13 cellular contexts compared by ENCODE assay signal in the genomic region with DNA sequence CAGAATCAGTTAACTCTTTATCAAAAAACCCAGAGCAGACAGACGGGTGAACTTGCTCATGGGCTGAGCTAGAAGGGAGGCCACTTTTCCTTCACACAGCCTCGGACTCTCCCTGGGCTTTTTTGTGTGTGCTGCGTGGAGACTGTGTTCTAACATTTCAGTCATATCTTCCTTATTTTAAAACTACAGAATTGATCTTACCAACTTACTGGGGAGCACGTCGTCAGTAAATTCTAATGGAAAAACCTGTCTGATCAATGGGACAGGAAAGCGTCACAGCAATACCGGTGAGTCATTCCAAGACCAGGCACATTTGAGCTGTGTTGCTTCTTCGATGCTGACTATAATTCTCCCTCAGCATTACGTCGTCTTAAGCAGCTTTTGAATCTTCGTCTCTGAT.
DNase-seq lines count a peak whose midpoint lies in the region; ATAC-seq, FAIRE-seq and TF ChIP-seq lines count a peak whose summit lies in the region.
"Had no signal": no experiment of that assay in that cellular context is flagged by ENCODE, and none has a peak within 500 bp of the region (broad histone marks: within the 10 kb centered on the region; RNA-seq: fewer than 3 reads in every experiment).

No MANE protein-coding gene starts in this region.

- CTCF ChIA-PET in A549 (lab: Yijun Ruan, JAX): interaction anchor here (1.2 kb wide), 1 partner anchor 558 kb away, joined by 5 read pairs; no protein-coding TSS in a partner anchor

- POLR2A ChIA-PET in A549 (lab: Yijun Ruan, JAX): interaction anchor here (0.6 kb wide), 1 partner anchor 238 kb away, joined by 3 read pairs; no protein-coding TSS in a partner anchor

- H3K36me3 ChIP-seq in HUES64 (ENCODE audit: insufficient read depth, low read length): no peaks in the 10 kb centered on the region
- H3K36me3 ChIP-seq in muscle layer of colon (ENCODE audit: insufficient read depth, low read length): no peaks in the 10 kb centered on the region
- H3K36me3 ChIP-seq: left ventricle myocardium inferior had no signal

- DNase-seq in A549 (ENCODE audit: low read depth in 1 of 2, low spot score in 1 of 2) (no peak), urothelium cell line (ENCODE audit: low spot score) (no peak), globus pallidus (ENCODE audit: low spot score) (no peak), cardiac septum (ENCODE audit: low spot score) (no peak)
- DNase-seq: caudate nucleus, left ventricle myocardium inferior, NCI-H526 had no signal

- H3K4me1 Mint-ChIP-seq in activated naive CD4-positive, alpha-beta T cell treated with anti-CD3 and anti-CD28 coated beads, Interleukin-2, amount 50 U/mL, for 24 hours: peaks cover 54% of the 10 kb centered on the region

- H3K9ac ChIP-seq in HUES64 (ENCODE audit: low read depth, low read length): no peak overlapping the region
- peak overlapping the region; percentile 2 for H3K9ac ChIP-seq in muscle layer of colon (ENCODE audit: low read length)

- H3K27ac ChIP-seq in A549 (peak overlapping the region; percentile 23 to 77; a peak in 4 of 6 replicates), HUES64 (ENCODE audit: low read depth, low read length) (peak overlapping the region; percentile 57), muscle layer of colon (ENCODE audit: low read depth, low read length) (peak overlapping the region; percentile 75)
- H3K27ac ChIP-seq: left ventricle myocardium inferior, SJSA1 had no signal

- H3K36me3 Mint-ChIP-seq in activated naive CD4-positive, alpha-beta T cell treated with anti-CD3 and anti-CD28 coated beads, Interleukin-2, amount 50 U/mL, for 24 hours: peaks cover 8% of the 10 kb centered on the region

- TF ChIP-seq POLR2A in A549 (IDR thresholded peaks at IDR 0.05; ENCODE audit: low read length): no peak

- H3K9me3 Mint-ChIP-seq in activated naive CD4-positive, alpha-beta T cell treated with anti-CD3 and anti-CD28 coated beads, Interleukin-2, amount 50 U/mL, for 24 hours: no peaks in the 10 kb centered on the region

- no peaks in the 10 kb centered on the region for H3K9me3 ChIP-seq in A549
- no peaks in the 10 kb centered on the region for H3K9me3 ChIP-seq in HUES64 (ENCODE audit: insufficient read depth, low read depth, low read length)
- H3K9me3 ChIP-seq in muscle layer of colon (ENCODE audit: low read length): no peaks in the 10 kb centered on the region
- H3K9me3 ChIP-seq: left ventricle myocardium inferior, SJSA1 had no signal

- no peak for ATAC-seq in A549
- ATAC-seq in GM18519 (IDR thresholded peaks at IDR 0.05; ENCODE audit: low FRiP score, unreplicated experiment): no peak

- H3K4me2 ChIP-seq in A549: peak overlapping the region; percentile 82

- H3K4me3 ChIP-seq in A549 (no peak overlapping the region), HUES64 (ENCODE audit: low read length) (no peak overlapping the region), muscle layer of colon (ENCODE audit: low read depth in 1 of 2, low read length in 2 of 2) (no peak overlapping the region)
- H3K4me3 ChIP-seq: left ventricle myocardium inferior, SJSA1 had no signal

- no peak for TF ChIP-seq CTCF in A549 (IDR thresholded peaks at IDR 0.05)

- peak overlapping the region; percentile 36 for H3K27ac Mint-ChIP-seq in activated naive CD4-positive, alpha-beta T cell treated with anti-CD3 and anti-CD28 coated beads, Interleukin-2, amount 50 U/mL, for 24 hours
- H3K27ac Mint-ChIP-seq: progenitor cell of endocrine pancreas had no signal

- no peaks in the 10 kb centered on the region for H3K27me3 Mint-ChIP-seq in activated naive CD4-positive, alpha-beta T cell treated with anti-CD3 and anti-CD28 coated beads, Interleukin-2, amount 50 U/mL, for 24 hours
- H3K27me3 Mint-ChIP-seq: progenitor cell of endocrine pancreas had no signal

- no peak for TF ChIP-seq EP300 in A549 (IDR thresholded peaks at IDR 0.05)

- intact Hi-C loops in cardiac septum (cut with DNase I): loop anchor here (5.0 kb wide), 2 partner anchors 33 to 48 kb away; no protein-coding TSS in a partner anchor

- WGBS in A549 (ENCODE audit: missing lambda C conversion rate): 97% methylated on average over 11 of the region's 11 CpGs
- WGBS in HUES64: 87% methylated on average over 11 of the region's 11 CpGs

- H3K4me3 Mint-ChIP-seq in activated naive CD4-positive, alpha-beta T cell treated with anti-CD3 and anti-CD28 coated beads, Interleukin-2, amount 50 U/mL, for 24 hours: no peak overlapping the region

- H3K4me1 ChIP-seq in A549: peaks cover 73% of the 10 kb centered on the region
- peaks cover 83% of the 10 kb centered on the region for H3K4me1 ChIP-seq in HUES64 (ENCODE audit: insufficient read depth, low read length)
- peaks cover 89% of the 10 kb centered on the region for H3K4me1 ChIP-seq in muscle layer of colon (ENCODE audit: insufficient read depth, low read length)

- no peak for FAIRE-seq in A549 (lab: Jason Lieb, UNC)
- no peak for FAIRE-seq in urothelium cell line (lab: Jason Lieb, UNC)

- TF ChIP-seq RAD21 in A549 (conservative IDR thresholded peaks at IDR 0.05 in 1 of 2, IDR thresholded peaks at IDR 0.05 in 1 of 2): no peak

- H3K27me3 ChIP-seq in HUES64 (ENCODE audit: insufficient read depth, low read length) (no peaks in the 10 kb centered on the region), muscle layer of colon (ENCODE audit: control insufficient read depth in 1 of 2, insufficient read depth in 2 of 2, low read length in 2 of 2) (no peaks in the 10 kb centered on the region)
- H3K27me3 ChIP-seq: SJSA1 had no signal

TF ChIP-seq in A549, 52 proteins besides CTCF, POLR2A, EP300 and RAD21:
- no peak for TF ChIP-seq SMC3 (IDR thresholded peaks at IDR 0.05)
